In genomic region chr3:194521514-194522260, GRCh38 we compare ENCODE assay signal across 13 cellular contexts. TPM values are rescaled to one million over a fixed set of nuclear protein-coding genes. Genes with fewer than 3 reads are reported as not detected.
DNase-seq lines count a peak whose midpoint lies in the region; FAIRE-seq and TF ChIP-seq lines count a peak whose summit lies in the region.
"Had no signal": no experiment of that assay in that cellular context is flagged by ENCODE, and none has a peak within 500 bp of the region (broad histone marks: within the 10 kb centered on the region; RNA-seq: fewer than 3 reads in every experiment).

No MANE protein-coding gene starts in this region.

- H3K4me1 ChIP-seq in SK-N-SH (ENCODE audit: control insufficient read depth in 1 of 2, insufficient read depth in 2 of 2, low read depth in 1 of 2, low read length in 1 of 2): peaks cover 6 to 32% of the 10 kb centered on the region in 2 experiments; a peak in 2 of 4 replicates
- H3K4me1 ChIP-seq in osteoblast (ENCODE audit: insufficient read depth, low read length): peaks cover 33% of the 10 kb centered on the region
- no peaks in the 10 kb centered on the region for H3K4me1 ChIP-seq in uterus

- CTCF ChIA-PET in SK-N-SH (lab: Yijun Ruan, JAX): no interaction called here

- no peak overlapping the region for H3K4me3 ChIP-seq in SK-N-SH (ENCODE audit: low read depth in 2 of 2, low read length in 1 of 2)
- no peak overlapping the region for H3K4me3 ChIP-seq in osteoblast (ENCODE audit: insufficient read depth, low read length)
- no peak overlapping the region for H3K4me3 ChIP-seq in uterus

- H3K9me2 ChIP-seq in SK-N-SH: no peaks in the 10 kb centered on the region

- H3K9me3 ChIP-seq in SK-N-SH (no peaks in the 10 kb centered on the region), osteoblast (ENCODE audit: low read depth, low read length) (no peaks in the 10 kb centered on the region), uterus (no peaks in the 10 kb centered on the region)

- H4K20me1 ChIP-seq in SK-N-SH (ENCODE audit: insufficient read depth): no peaks in the 10 kb centered on the region
- no peaks in the 10 kb centered on the region for H4K20me1 ChIP-seq in osteoblast (ENCODE audit: insufficient read depth, low read length)

- intact Hi-C loops in uterus (cut with DNase I; ENCODE audit: low total_unique reads): no loop called here

- TF ChIP-seq RAD21 in SK-N-SH (IDR thresholded peaks at IDR 0.05; ENCODE audit: low read length): no peak

- peaks cover 38% of the 10 kb centered on the region for H3F3A ChIP-seq in SK-N-SH (replicated peaks; ENCODE audit: insufficient read depth)

- H3K9ac ChIP-seq in SK-N-SH: peak overlapping the region; percentile 17; the same call in 1 of the 2 replicates

- TF ChIP-seq CTCF in SK-N-SH (IDR thresholded peaks at IDR 0.05) (no peak), osteoblast (IDR thresholded peaks at IDR 0.05; ENCODE audit: extremely low read depth, low read depth, low read length) (no peak), uterus (IDR thresholded peaks at IDR 0.05) (no peak)

- H3K27ac ChIP-seq in SK-N-SH (ENCODE audit: low read depth in 2 of 2, low read length in 1 of 2) (peak overlapping the region in 1 of 2 experiments; percentile 87; a peak in 2 of 4 replicates), osteoblast (ENCODE audit: low read depth, low read length) (peak overlapping the region; percentile 86), uterus (no peak overlapping the region)

- H2AFZ ChIP-seq in SK-N-SH (ENCODE audit: low read depth) (no peak overlapping the region), osteoblast (ENCODE audit: low read length) (no peak overlapping the region)

- FAIRE-seq in GM12892 (lab: Jason Lieb, UNC): no peak
- FAIRE-seq: GM12891 had no signal

- peak; percentile 60 for DNase-seq in GM03348 (ENCODE audit: low spot score)
- DNase-seq in SK-N-SH: no peak
- DNase-seq in fibroblast of gingiva (ENCODE audit: low read depth): peak; percentile 76
- DNase-seq in osteoblast (ENCODE audit: insufficient read length, low spot score, missing footprints): no peak
- DNase-seq in OCI-M2 (lab: John Stamatoyannopoulos, UW; ENCODE audit: unreplicated experiment): no peak
- no peak for DNase-seq in SKM-1 treated with dmso at 0.1 percent for 144 hours (lab: John Stamatoyannopoulos, UW; ENCODE audit: unreplicated experiment)
- no peak for DNase-seq in uterus
- no peak for DNase-seq in GM12892 (ENCODE audit: insufficient read length)
- DNase-seq: H9, NCI-H2081, retina, substantia nigra had no signal

- POLR2A ChIA-PET in SK-N-SH (lab: Yijun Ruan, JAX): no interaction called here

- TF ChIP-seq EP300 in SK-N-SH (IDR thresholded peaks at IDR 0.05; ENCODE audit: borderline replicate concordance in 1 of 2, low read depth in 1 of 2, low read length in 1 of 2): peak in 1 of 2 experiments; percentile 82; a peak in 2 of 4 replicates

- peak overlapping the region; percentile 55; the same call in 1 of the 2 replicates for H3K4me2 ChIP-seq in SK-N-SH
- H3K4me2 ChIP-seq in osteoblast (ENCODE audit: insufficient read depth, low read length): peak overlapping the region; percentile 41

- 0 out of 2 replicates have a peak, but pooled peaks cover 3% of the 10 kb centered on the region for H3K79me2 ChIP-seq in SK-N-SH (ENCODE audit: insufficient read depth)
- no peaks in the 10 kb centered on the region for H3K79me2 ChIP-seq in osteoblast (ENCODE audit: insufficient read depth, low read length)

- H3K36me3 ChIP-seq in SK-N-SH (replicated peaks in 1 of 2; ENCODE audit: control insufficient read depth in 1 of 2, insufficient read depth in 2 of 2, low read length in 1 of 2) (no peaks in the 10 kb centered on the region), osteoblast (ENCODE audit: insufficient read depth, low read length) (no peaks in the 10 kb centered on the region), uterus (no peaks in the 10 kb centered on the region)

- TF ChIP-seq POLR2A in uterus (IDR thresholded peaks at IDR 0.05) (no peak), GM12892 (IDR thresholded peaks at IDR 0.05; ENCODE audit: low read depth, low read length) (no peak)

- WGBS in SK-N-SH (ENCODE audit: low lambda C conversion rate): 81% methylated on average over 2 of the region's 2 CpGs

- no peaks in the 10 kb centered on the region for H3K27me3 ChIP-seq in SK-N-SH (ENCODE audit: insufficient read depth)
- no peaks in the 10 kb centered on the region for H3K27me3 ChIP-seq in osteoblast (ENCODE audit: insufficient read depth, low read length)
- H3K27me3 ChIP-seq in uterus: no peaks in the 10 kb centered on the region

TF ChIP-seq in SK-N-SH, 30 proteins besides CTCF, POLR2A, EP300 and RAD21:
- TF ChIP-seq NFIC (IDR thresholded peaks at IDR 0.05; ENCODE audit: borderline replicate concordance) (peak; percentile 92), MXI1 (IDR thresholded peaks at IDR 0.05; ENCODE audit: low read depth, low read length) (no peak), MEF2A (IDR thresholded peaks at IDR 0.05; ENCODE audit: borderline replicate concordance, low read depth) (no peak), PBX3 (IDR thresholded peaks at IDR 0.05) (peak; percentile 67), TCF12 (IDR thresholded peaks at IDR 0.05) (peak; percentile 80), TEAD4 (IDR thresholded peaks at IDR 0.05; ENCODE audit: borderline replicate concordance, insufficient read depth) (peak; percentile 47; the same call in 1 of the 2 replicates), FOSL2 (IDR thresholded peaks at IDR 0.05; ENCODE audit: borderline replicate concordance, low read depth) (peak; percentile 62; the same call in 1 of the 2 replicates), YY1 (IDR thresholded peaks at IDR 0.05; ENCODE audit: low read depth) (peak; percentile 34; the same call in 1 of the 2 replicates), JUND (IDR thresholded peaks at IDR 0.05) (peak; percentile 59)

RNA-seq across cellular contexts. Expression of gene ATP13A3, which starts 34.9 kb away (rescaled TPM):
- 48.2 and 67.2 TPM in 2 replicates for polyA plus RNA-seq in SK-N-SH (2012; rRNA removed)
- 84.5 and 91.7 TPM in 2 replicates for polyA plus RNA-seq in SK-N-SH (2012; cell fraction: cytosol; rRNA removed)
- polyA plus RNA-seq in SK-N-SH (2012; cell fraction: nucleus; rRNA removed): 31.0 and 73.2 TPM in 2 replicates
- total RNA-seq in osteoblast (248 and 311 TPM in 2 replicates), uterus (100 to 1,000 TPM in 1 of 4 donors, 10 to 100 TPM in 3; 43.3 to 148 (median 82.9) TPM)
- 54.8 TPM for polyA plus RNA-seq in GM12892 (2012; ENCODE audit: missing spikeins)

Comparison
In these comparisons a context has a peak if more than half of its experiments do, and no peak if none do; other contexts are left out.
1. DNase-seq: peak in GM03348 (single experiment) and fibroblast of gingiva (single experiment); none in SK-N-SH (single experiment), osteoblast (single experiment), OCI-M2 (single experiment), SKM-1 treated with dmso at 0.1 percent for 144 hours (single experiment), uterus (0 of 2) and GM12892 (single experiment).